Comparison of ENCODE assay signal across 12 cellular contexts in the genomic region with DNA sequence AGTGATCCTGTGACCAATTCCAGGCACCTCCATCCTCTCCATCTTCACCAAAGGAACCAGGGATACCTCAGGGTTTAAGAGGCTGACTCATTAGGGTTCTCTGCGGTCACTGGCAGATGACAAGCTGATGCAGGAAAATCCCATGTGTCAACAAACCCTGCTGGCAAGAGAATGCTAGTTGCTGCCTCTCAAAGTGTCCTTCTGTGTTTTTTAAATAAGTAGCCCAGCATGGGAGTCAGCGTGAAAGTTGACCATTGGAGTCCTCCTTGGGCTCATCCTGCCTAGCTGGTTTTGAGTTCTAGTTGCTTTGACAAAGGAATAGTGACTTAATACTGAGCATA.
DNase-seq lines count a peak whose midpoint lies in the region; ATAC-seq and TF ChIP-seq lines count a peak whose summit lies in the region.
"Had no signal": no experiment of that assay in that cellular context is flagged by ENCODE, and none has a peak within 500 bp of the region (broad histone marks: within the 10 kb centered on the region; RNA-seq: fewer than 3 reads in every experiment).

No MANE protein-coding gene starts in this region.

- POLR2A ChIA-PET in WTC11 (lab: Charles Lee): no interaction called here

- H3K27ac Mint-ChIP-seq in WTC11: no peak overlapping the region
- H3K27ac Mint-ChIP-seq: activated T-helper 17 cell treated with anti-CD3 and anti-CD28 coated beads, Interleukin-2, amount 50 U/mL, for 72 hours; stimulated activated effector memory CD8-positive, alpha-beta T cell treated with anti-CD3 and anti-CD28 coated beads, Interleukin-12 subunit alpha, Interleukin-12 subunit beta, amount 100 ng/mL, for 72 hours had no signal

- intact Hi-C loops in vagina (cut with DNase I) (no loop called here), sigmoid colon (cut with DNase I) (no loop called here)

- TF ChIP-seq EP300 in sigmoid colon (IDR thresholded peaks at IDR 0.05): no peak

- H3K4me3 ChIP-seq in HFF-Myc (replicated peaks; ENCODE audit: low read depth, low read length) (no peak overlapping the region), vagina (no peak overlapping the region), sigmoid colon (no peak overlapping the region)

- CTCF ChIA-PET in WTC11 (lab: Charles Lee): no interaction called here

- peaks cover 26% of the 10 kb centered on the region for H3K4me1 Mint-ChIP-seq in WTC11
- H3K4me1 Mint-ChIP-seq: activated T-helper 17 cell treated with anti-CD3 and anti-CD28 coated beads, Interleukin-2, amount 50 U/mL, for 72 hours; stimulated activated effector memory CD8-positive, alpha-beta T cell treated with anti-CD3 and anti-CD28 coated beads, Interleukin-12 subunit alpha, Interleukin-12 subunit beta, amount 100 ng/mL, for 72 hours had no signal

- H3K9me3 ChIP-seq in vagina (no peaks in the 10 kb centered on the region), sigmoid colon (no peaks in the 10 kb centered on the region)

- peak; percentile 81 for ATAC-seq in WTC11
- ATAC-seq in HG02678 (IDR thresholded peaks at IDR 0.05; ENCODE audit: unreplicated experiment): no peak
- ATAC-seq: activated T-helper 17 cell treated with anti-CD3 and anti-CD28 coated beads, Interleukin-2, amount 50 U/mL, for 72 hours; stimulated activated effector memory CD8-positive, alpha-beta T cell treated with anti-CD3 and anti-CD28 coated beads, Interleukin-12 subunit alpha, Interleukin-12 subunit beta, amount 100 ng/mL, for 72 hours had no signal

- WGBS in sigmoid colon, 2 donors: 63 to 78% methylated on average over 2 of the region's 2 CpGs

- no peaks in the 10 kb centered on the region for H3K36me3 Mint-ChIP-seq in WTC11
- H3K36me3 Mint-ChIP-seq: stimulated activated effector memory CD8-positive, alpha-beta T cell treated with anti-CD3 and anti-CD28 coated beads, Interleukin-12 subunit alpha, Interleukin-12 subunit beta, amount 100 ng/mL, for 72 hours had no signal

- DNase-seq in HFF-Myc (ENCODE audit: extremely low read depth, low read depth) (peak; percentile 22), WTC11 (ENCODE audit: low spot score) (no peak), glomerular visceral epithelial cell (ENCODE audit: extremely low spot score) (peak; percentile 82), vagina (ENCODE audit: extremely low spot score in 2 of 2) (no peak), sigmoid colon (no peak), AG08396 (ENCODE audit: low spot score) (no peak)
- DNase-seq: DMS153, left cardiac atrium had no signal

- peaks cover 12% of the 10 kb centered on the region for H3K9me3 Mint-ChIP-seq in WTC11

- no peak overlapping the region for H3K4me3 Mint-ChIP-seq in WTC11
- H3K4me3 Mint-ChIP-seq: activated T-helper 17 cell treated with anti-CD3 and anti-CD28 coated beads, Interleukin-2, amount 50 U/mL, for 72 hours; neural crest cell; stimulated activated effector memory CD8-positive, alpha-beta T cell treated with anti-CD3 and anti-CD28 coated beads, Interleukin-12 subunit alpha, Interleukin-12 subunit beta, amount 100 ng/mL, for 72 hours had no signal

- H3K4me1 ChIP-seq in vagina: peaks cover 43% of the 10 kb centered on the region
- H3K4me1 ChIP-seq in sigmoid colon: peaks cover 0 to 19% (median 10%) of the 10 kb centered on the region in 4 donors

- H3K27me3 ChIP-seq in vagina: no peaks in the 10 kb centered on the region
- H3K27me3 ChIP-seq in sigmoid colon: no peaks in the 10 kb centered on the region

- TF ChIP-seq POLR2A in vagina (IDR thresholded peaks at IDR 0.05) (no peak), sigmoid colon (IDR thresholded peaks at IDR 0.05) (no peak)

- no peaks in the 10 kb centered on the region for H3K27me3 Mint-ChIP-seq in WTC11 (ENCODE audit: low read depth)

- peak overlapping the region; percentile 72 for H3K27ac ChIP-seq in vagina
- peak overlapping the region in 2 of 4 donors; percentile 6 to 12 for H3K27ac ChIP-seq in sigmoid colon

- TF ChIP-seq CTCF in HFF-Myc (IDR thresholded peaks at IDR 0.05; ENCODE audit: low read depth, low read length, missing control alignments): no peak
- no peak for TF ChIP-seq CTCF in WTC11 (IDR thresholded peaks at IDR 0.05)
- no peak for TF ChIP-seq CTCF in vagina (IDR thresholded peaks at IDR 0.05)
- TF ChIP-seq CTCF in sigmoid colon (IDR thresholded peaks at IDR 0.05): no peak

- no peaks in the 10 kb centered on the region for H3K36me3 ChIP-seq in vagina
- H3K36me3 ChIP-seq in sigmoid colon: no peaks in the 10 kb centered on the region

TF ChIP-seq in WTC11, 78 proteins besides CTCF, POLR2A, EP300 and RAD21:
- no peak for TF ChIP-seq CREB1 (CRISPR knock-in tag; IDR thresholded peaks at IDR 0.05)
- no peak for TF ChIP-seq ZNF232 (CRISPR knock-in tag; IDR thresholded peaks at IDR 0.05)
- 0 out of 2 replicates have a peak, but pooled peaks have one; percentile 21 for TF ChIP-seq TEAD1 (CRISPR knock-in tag; IDR thresholded peaks at IDR 0.05)
- TF ChIP-seq ZNF423 (CRISPR knock-in tag; IDR thresholded peaks at IDR 0.05): peak; percentile 54

Comparison
In these comparisons a context has a peak if more than half of its experiments do, and no peak if none do; other contexts are left out.
1. DNase-seq: peak in HFF-Myc (single experiment) and glomerular visceral epithelial cell (single experiment); none in WTC11 (single experiment), vagina (0 of 2), sigmoid colon (single experiment) and AG08396 (single experiment).